Comparison of ENCODE assay signal across 13 cellular contexts in genomic region chr11:11788067-11788710, GRCh38. TPM values are rescaled to one million over a fixed set of nuclear protein-coding genes. Genes with fewer than 3 reads are reported as not detected.
DNase-seq lines count a peak whose midpoint lies in the region; ATAC-seq, FAIRE-seq and TF ChIP-seq lines count a peak whose summit lies in the region.
"Had no signal": no experiment of that assay in that cellular context is flagged by ENCODE, and none has a peak within 500 bp of the region (broad histone marks: within the 10 kb centered on the region; RNA-seq: fewer than 3 reads in every experiment).

No MANE protein-coding gene starts in this region.

- H3K4me1 ChIP-seq in SK-N-SH (ENCODE audit: control insufficient read depth in 1 of 2, insufficient read depth in 2 of 2, low read depth in 1 of 2, low read length in 1 of 2) (no peaks in the 10 kb centered on the region; a peak in 1 of 4 replicates), IMR-90 (ENCODE audit: control insufficient read depth, insufficient read depth, low read length) (no peaks in the 10 kb centered on the region), pancreas (no peaks in the 10 kb centered on the region)
- H3K4me1 ChIP-seq: tibial artery had no signal

- H3K56ac ChIP-seq in IMR-90 (ENCODE audit: extremely low read depth, insufficient read depth, low read length), result no peak overlapping the region

- no peak for TF ChIP-seq POLR2A in IMR-90 (IDR thresholded peaks at IDR 0.05; ENCODE audit: low read depth, low read length)

- no peaks in the 10 kb centered on the region for H3K36me3 ChIP-seq in SK-N-SH (replicated peaks in 1 of 2; ENCODE audit: control insufficient read depth in 1 of 2, insufficient read depth in 2 of 2, low read length in 1 of 2)
- H3K36me3 ChIP-seq in IMR-90 (ENCODE audit: control insufficient read depth, insufficient read depth, low read length), result no peaks in the 10 kb centered on the region
- H3K36me3 ChIP-seq in pancreas, result no peaks in the 10 kb centered on the region
- H3K36me3 ChIP-seq: neutrophil, tibial artery had no signal

- H4K20me1 ChIP-seq in SK-N-SH (ENCODE audit: insufficient read depth) (no peaks in the 10 kb centered on the region), IMR-90 (ENCODE audit: insufficient read depth, low read length) (no peaks in the 10 kb centered on the region)

- dilution Hi-C loops in IMR-90 (cut with HindIII; ENCODE audit: low sequenced_read_pairs, unreplicated experiment), result no loop called here

- no peak overlapping the region for H3K4me3 Mint-ChIP-seq in chondrocyte (ENCODE audit: unreplicated experiment)
- H3K4me3 Mint-ChIP-seq: activated CD4-positive, alpha-beta memory T cell treated with anti-CD3 and anti-CD28 coated beads for 36 hours; CD4-positive, CD25-positive, alpha-beta regulatory T cell had no signal

- CTCF ChIA-PET in SK-N-SH (lab: Yijun Ruan, JAX), result interaction anchor here (0.5 to 4.5 kb wide), 75 partner anchors 11 to 1464 kb away, joined by 3 to 95 read pairs (median 4); partner anchors contain the start of gene USP47
- CTCF ChIA-PET in IMR-90 (lab: Yijun Ruan, JAX), result interaction anchor here (0.7 to 2.5 kb wide), 10 partner anchors 683 to 1018 kb away, joined by 3 to 13 read pairs (median 5); no protein-coding TSS in a partner anchor

- H4K5ac ChIP-seq in IMR-90 (ENCODE audit: low read depth, low read length), result no peak overlapping the region

- H3K27me3 Mint-ChIP-seq in chondrocyte (ENCODE audit: low read depth), result peaks cover 4% of the 10 kb centered on the region

- no peak overlapping the region for H3K18ac ChIP-seq in IMR-90 (ENCODE audit: low read depth, low read length)

- H3K79me2 ChIP-seq in SK-N-SH (ENCODE audit: insufficient read depth), result no peaks in the 10 kb centered on the region

- H3K9ac ChIP-seq in SK-N-SH, result no peak overlapping the region
- H3K9ac ChIP-seq in IMR-90 (ENCODE audit: low read depth, low read length), result no peak overlapping the region

- H3F3A ChIP-seq in SK-N-SH (replicated peaks; ENCODE audit: insufficient read depth), result peaks cover 5% of the 10 kb centered on the region

- ATAC-seq in SK-N-SH treated with all-trans-retinoic acid at 6 μM for 48 hours, result peak; percentile 53
- ATAC-seq in IMR-90 (ENCODE audit: low read depth), result peak; percentile 25; the same call in 1 of the 2 replicates
- peak; percentile 15 to 39 (median 36) for ATAC-seq in pancreas
- ATAC-seq in HG03442 (IDR thresholded peaks at IDR 0.05; ENCODE audit: unreplicated experiment), result no peak

- no peaks in the 10 kb centered on the region for H3K9me1 ChIP-seq in IMR-90 (ENCODE audit: insufficient read depth, low read length)

- no peaks in the 10 kb centered on the region for H3K9me2 ChIP-seq in SK-N-SH

- no peak overlapping the region for H2BK20ac ChIP-seq in IMR-90 (ENCODE audit: low read depth, low read length)

- H2BK15ac ChIP-seq in IMR-90 (ENCODE audit: low read depth, low read length), result no peak overlapping the region

- no peak overlapping the region for H3K4me2 ChIP-seq in SK-N-SH
- no peak overlapping the region for H3K4me2 ChIP-seq in IMR-90 (ENCODE audit: low read depth, low read length)

- WGBS in SK-N-SH (ENCODE audit: low lambda C conversion rate), result 52% methylated on average over 7 of the region's 7 CpGs
- WGBS in IMR-90 (ENCODE audit: extremely low coverage in 2 of 2, insufficient read length in 1 of 2), 2 experiments, result 63% methylated on average over 2 of the region's 7 CpGs; no CpG with 5 or more reads in 1 of the 2 experiments
- WGBS in pancreas, 2 donors, result 36 to 37% methylated on average over 7 of the region's 7 CpGs

- in situ Hi-C loops in IMR-90 (cut with MboI; ENCODE audit: low sequenced_read_pairs), result loop anchor here (5.0 kb wide), 3 partner anchors 761 to 996 kb away; no protein-coding TSS in a partner anchor

- H3K4me1 Mint-ChIP-seq in chondrocyte (ENCODE audit: low read depth), result peaks cover 4% of the 10 kb centered on the region

- no peak overlapping the region for H2BK5ac ChIP-seq in IMR-90 (ENCODE audit: low read depth, low read length, poor library complexity, severe bottlenecking)

- H4K8ac ChIP-seq in IMR-90 (ENCODE audit: low read depth in 2 of 2, low read length in 2 of 2), result no peak overlapping the region

- intact Hi-C loops in IMR-90 (cut with micrococcal nuclease), result loop anchor here (5.0 to 10.0 kb wide), 3 partner anchors 523 to 931 kb away; partner anchors contain the start of gene ZBED5
- intact Hi-C loops in pancreas (cut with DNase I), result loop anchor here in 2 of 3 donors (5.0 to 10.0 kb wide), 4 partner anchors 743 to 993 kb away; no protein-coding TSS in a partner anchor

- peaks cover 1% of the 10 kb centered on the region for H3K36me3 Mint-ChIP-seq in chondrocyte (ENCODE audit: low read depth)
- H3K36me3 Mint-ChIP-seq: activated CD4-positive, alpha-beta memory T cell treated with anti-CD3 and anti-CD28 coated beads for 36 hours; CD4-positive, CD25-positive, alpha-beta regulatory T cell had no signal

- no peak for TF ChIP-seq RAD21 in SK-N-SH (IDR thresholded peaks at IDR 0.05; ENCODE audit: low read length)
- no peak for TF ChIP-seq RAD21 in IMR-90 (IDR thresholded peaks at IDR 0.05; ENCODE audit: low read length)

- H2BK120ac ChIP-seq in IMR-90 (ENCODE audit: low read depth, low read length), result no peak overlapping the region

- no peak overlapping the region for H4K91ac ChIP-seq in IMR-90 (ENCODE audit: insufficient read depth, low read depth, low read length)

- POLR2A ChIA-PET in SK-N-SH (lab: Yijun Ruan, JAX) (interaction anchor here (0.6 to 1.5 kb wide), 3 partner anchors 760 to 979 kb away, joined by 3 to 5 read pairs (median 4); partner anchors contain the start of gene EIF4G2), IMR-90 (lab: Charles Lee; ENCODE audit: unreplicated experiment) (interaction anchor here (1.0 kb wide), 1 partner anchor 854 kb away, joined by 3 read pairs; no protein-coding TSS in a partner anchor)

- no peaks in the 10 kb centered on the region for H3K9me3 ChIP-seq in SK-N-SH
- H3K9me3 ChIP-seq in IMR-90 (ENCODE audit: control insufficient read depth, insufficient read depth, low read length), result no peaks in the 10 kb centered on the region
- no peaks in the 10 kb centered on the region for H3K9me3 ChIP-seq in pancreas
- H3K9me3 ChIP-seq: neutrophil, tibial artery had no signal

- BruUV-seq in IMR-90 (replicated peaks; lab: Mats Ljungman, UMichigan), result no TSS peak

- no peak for TF ChIP-seq EP300 in SK-N-SH (IDR thresholded peaks at IDR 0.05; ENCODE audit: borderline replicate concordance in 1 of 2, low read depth in 1 of 2, low read length in 1 of 2)

- H2AK5ac ChIP-seq in IMR-90 (ENCODE audit: low read depth, low read length), result no peak overlapping the region

- H3K4me3 ChIP-seq in SK-N-SH (ENCODE audit: low read depth in 2 of 2, low read length in 1 of 2) (no peak overlapping the region), IMR-90 (ENCODE audit: insufficient read depth, low read depth, low read length) (no peak overlapping the region), pancreas (no peak overlapping the region)
- H3K4me3 ChIP-seq: SK-N-MC, tibial artery had no signal

- no peak overlapping the region for H3K4ac ChIP-seq in IMR-90 (ENCODE audit: low read depth, low read length)

- H3K27me3 ChIP-seq in SK-N-SH (ENCODE audit: insufficient read depth), result no peaks in the 10 kb centered on the region
- peaks cover 9% of the 10 kb centered on the region for H3K27me3 ChIP-seq in IMR-90 (ENCODE audit: control insufficient read depth, insufficient read depth, low read length)
- H3K27me3 ChIP-seq in pancreas, result peaks cover 0 to 1% (median 0%) of the 10 kb centered on the region in 4 donors
- H3K27me3 ChIP-seq: tibial artery had no signal

- no peak overlapping the region for H3K27ac Mint-ChIP-seq in chondrocyte (ENCODE audit: unreplicated experiment)
- H3K27ac Mint-ChIP-seq: activated CD4-positive, alpha-beta memory T cell treated with anti-CD3 and anti-CD28 coated beads for 36 hours; CD4-positive, CD25-positive, alpha-beta regulatory T cell had no signal

- TF ChIP-seq CTCF in SK-N-SH (IDR thresholded peaks at IDR 0.05) (no peak), IMR-90 (conservative IDR thresholded peaks at IDR 0.05; ENCODE audit: low read depth, low read length) (no peak), chondrocyte (IDR thresholded peaks at IDR 0.05) (peak; percentile 2), pancreas (IDR thresholded peaks at IDR 0.05) (no peak)

- H2AK9ac ChIP-seq in IMR-90 (replicated peaks; ENCODE audit: low read depth, low read length, poor library complexity), result no peak overlapping the region

- DNase-seq in SK-N-SH, result no peak
- no peak for DNase-seq in IMR-90
- DNase-seq in chondrocyte (ENCODE audit: low spot score), result no peak
- DNase-seq in pancreas, result no peak
- DNase-seq in cerebellum (ENCODE audit: low spot score), result no peak
- no peak for DNase-seq in hepatic stellate cell (ENCODE audit: low spot score)

- no peak for FAIRE-seq in pancreas (lab: Jason Lieb, UNC)

- H3K27ac ChIP-seq in SK-N-SH (ENCODE audit: low read depth in 2 of 2, low read length in 1 of 2) (no peak overlapping the region), IMR-90 (ENCODE audit: insufficient read depth, low read length) (no peak overlapping the region), pancreas (no peak overlapping the region)
- H3K27ac ChIP-seq: neutrophil, SK-N-MC, tibial artery had no signal

- H3K23ac ChIP-seq in IMR-90 (ENCODE audit: low read depth, low read length), result no peak overlapping the region

- no peak overlapping the region for H2AFZ ChIP-seq in SK-N-SH (ENCODE audit: low read depth)
- peak overlapping the region; percentile 10 for H2AFZ ChIP-seq in IMR-90 (replicated peaks; ENCODE audit: low read length, poor library complexity)

- no peaks in the 10 kb centered on the region for H3K9me3 Mint-ChIP-seq in chondrocyte (ENCODE audit: low read depth)
- H3K9me3 Mint-ChIP-seq: activated CD4-positive, alpha-beta memory T cell treated with anti-CD3 and anti-CD28 coated beads for 36 hours had no signal

- no peak overlapping the region for H3K14ac ChIP-seq in IMR-90 (replicated peaks; ENCODE audit: low read depth, low read length)

- no peaks in the 10 kb centered on the region for H3K79me1 ChIP-seq in IMR-90 (ENCODE audit: low read depth in 1 of 2, low read length in 2 of 2)

TF ChIP-seq in SK-N-SH treated with all-trans-retinoic acid at 6 μM for 48 hours, 23 proteins besides CTCF, POLR2A, EP300 and RAD21 (continues in another document):
- no peak for TF ChIP-seq TCF4 (CRISPR knock-in tag; IDR thresholded peaks at IDR 0.05; ENCODE audit: borderline replicate concordance)

TF ChIP-seq in IMR-90, 13 proteins besides CTCF, POLR2A, EP300 and RAD21:
- no peak for TF ChIP-seq MAZ (IDR thresholded peaks at IDR 0.05; ENCODE audit: borderline replicate concordance, low read depth, low read length)
TF ChIP-seq in IMR-90: peak in this region for 0.

RNA-seq across cellular contexts. Expression of gene USP47, which starts 53.6 kb away (rescaled TPM):
- 10.3 and 13.3 TPM in 2 replicates for polyA plus RNA-seq in SK-N-SH (2012; rRNA removed)
- polyA plus RNA-seq in SK-N-SH (2012; cell fraction: cytosol; rRNA removed), result 12.9 and 14.2 TPM in 2 replicates
- polyA plus RNA-seq in SK-N-SH (2012; cell fraction: nucleus; rRNA removed), result 14.1 and 28.0 TPM in 2 replicates
- 110 and 117 TPM in 2 replicates for total RNA-seq in IMR-90 (2012; rRNA removed)
- 12.4 and 15.0 TPM in 2 replicates for polyA plus RNA-seq in IMR-90 (2012; rRNA removed)
- 3.8 and 5.9 TPM in 2 replicates for polyA plus RNA-seq in IMR-90 (2012; cell fraction: cytosol; rRNA removed)
- polyA plus RNA-seq in IMR-90 (2012; cell fraction: nucleus; rRNA removed; ENCODE audit: low replicate concordance), result 5.9 and 41.8 TPM in 2 replicates
- 44.4 to 54.8 TPM (median 47.8 TPM) in 3 replicates for total RNA-seq in chondrocyte
- 10 to 100 TPM; 20.1 to 32.3 (median 21.3) TPM for total RNA-seq in pancreas
- 10 to 100 TPM; 16.2 to 23.9 TPM for polyA plus RNA-seq in pancreas
- 114 TPM for total RNA-seq in cerebellum
